Comparison of ENCODE assay signal across 13 cellular contexts in genomic region chr7:116139007-116139406, GRCh38.
DNase-seq lines count a peak whose midpoint lies in the region; ATAC-seq, FAIRE-seq and TF ChIP-seq lines count a peak whose summit lies in the region.
"Had no signal": no experiment of that assay in that cellular context is flagged by ENCODE, and none has a peak within 500 bp of the region (broad histone marks: within the 10 kb centered on the region; RNA-seq: fewer than 3 reads in every experiment).

No MANE protein-coding gene starts in this region.

- H3K4me1 ChIP-seq in Loucy (ENCODE audit: insufficient read depth, low read length, poor library complexity, severe bottlenecking) (peaks cover 24% of the 10 kb centered on the region), keratinocyte (ENCODE audit: control insufficient read depth, extremely low read depth, insufficient read depth, low read length) (peaks cover 16% of the 10 kb centered on the region)
- no peaks in the 10 kb centered on the region for H3K4me1 ChIP-seq in CD8-positive, alpha-beta memory T cell (ENCODE audit: insufficient read depth, low read length)
- H3K4me1 ChIP-seq: body of pancreas had no signal

- no peaks in the 10 kb centered on the region for H3K9me1 ChIP-seq in keratinocyte (ENCODE audit: control insufficient read depth, extremely low read depth, insufficient read depth, low read length)

- H3K79me2 ChIP-seq in Loucy (ENCODE audit: insufficient read depth, low read length) (no peaks in the 10 kb centered on the region), keratinocyte (ENCODE audit: control insufficient read depth, insufficient read depth, low read length) (no peaks in the 10 kb centered on the region)

- no peaks in the 10 kb centered on the region for H3K9me3 ChIP-seq in Loucy (ENCODE audit: insufficient read depth, low read depth, low read length)
- no peaks in the 10 kb centered on the region for H3K9me3 ChIP-seq in keratinocyte (ENCODE audit: control insufficient read depth, low read depth, low read length)
- no peaks in the 10 kb centered on the region for H3K9me3 ChIP-seq in CD8-positive, alpha-beta memory T cell (ENCODE audit: low read length)
- H3K9me3 ChIP-seq: body of pancreas had no signal

- POLR2A ChIA-PET in CD8-positive, alpha-beta memory T cell (lab: Charles Lee) = no interaction called here

- DNase-seq in cardiac fibroblast (ENCODE audit: low read depth in 2 of 2) (peak; percentile 17 to 48), keratinocyte (ENCODE audit: low read depth, low spot score) (no peak), dermis blood vessel endothelial cell (no peak), NCI-H524 (lab: John Stamatoyannopoulos, UW) (no peak)
- DNase-seq in activated T-cell treated with anti-CD3 and anti-CD28 coated beads, Interleukin-2, amount 50 U/mL, for 72 hours = no peak
- no peak for DNase-seq in CD8-positive, alpha-beta memory T cell
- DNase-seq: body of pancreas; NCI-H1105 treated with DMSO at 0.1 percent for 48 hours; NK-92 treated with Interleukin-12 subunit alpha and Interleukin-12 subunit beta, amount 100 ng/mL, for 24 hours had no signal

- no peaks in the 10 kb centered on the region for H3F3A ChIP-seq in Loucy (ENCODE audit: low read depth)

- peak; percentile 87 for FAIRE-seq in keratinocyte (lab: Jason Lieb, UNC)

- no peak overlapping the region for H3K4me3 Mint-ChIP-seq in stimulated activated memory B cell treated with anti-CD40 and anti-IgM and Interleukin-4, amounts not matched to agents 10 μg/mL and 1 μg/mL and 100 μg/mL, for 72 hours
- no peak overlapping the region for H3K4me3 Mint-ChIP-seq in activated T-cell treated with anti-CD3 and anti-CD28 coated beads, Interleukin-2, amount 50 U/mL, for 72 hours
- H3K4me3 Mint-ChIP-seq in CD8-positive, alpha-beta memory T cell = no peak overlapping the region
- H3K4me3 Mint-ChIP-seq: stimulated activated naive CD8-positive, alpha-beta T cell treated with anti-CD3 and anti-CD28 coated beads, Interleukin-15, Interleukin-2, amounts not matched to agents 100 ng/mL and 50 ng/mL, for 24 hours; T-helper 2 cell treated with Interferon-gamma antibody and Interleukin-4, amounts not matched to agents 5 μg/mL and 100 μg/mL, for 36 hours had no signal

- no peak for TF ChIP-seq CTCF in Loucy (conservative IDR thresholded peaks at IDR 0.05; ENCODE audit: low read length)
- TF ChIP-seq CTCF in cardiac fibroblast (IDR thresholded peaks at IDR 0.05; ENCODE audit: low read depth, low read length) = no peak
- no peak for TF ChIP-seq CTCF in keratinocyte (optimal IDR thresholded peaks at IDR 0.05 in 1 of 3, IDR thresholded peaks at IDR 0.05 in 1 of 3, conservative IDR thresholded peaks at IDR 0.05 in 1 of 3; ENCODE audit: extremely low read depth in 1 of 3, insufficient read depth in 2 of 3, low read length in 3 of 3)

- H3K27me3 ChIP-seq in Loucy (ENCODE audit: insufficient read depth, low read length, poor library complexity, severe bottlenecking) (no peaks in the 10 kb centered on the region), keratinocyte (ENCODE audit: control insufficient read depth, extremely low read depth, insufficient read depth, low read length) (no peaks in the 10 kb centered on the region)
- H3K27me3 ChIP-seq in CD8-positive, alpha-beta memory T cell (ENCODE audit: insufficient read depth, low read length, poor library complexity, severe bottlenecking) = no peaks in the 10 kb centered on the region
- H3K27me3 ChIP-seq: body of pancreas had no signal

- no peaks in the 10 kb centered on the region for H3K27me3 Mint-ChIP-seq in stimulated activated memory B cell treated with anti-CD40 and anti-IgM and Interleukin-4, amounts not matched to agents 10 μg/mL and 1 μg/mL and 100 μg/mL, for 72 hours
- no peaks in the 10 kb centered on the region for H3K27me3 Mint-ChIP-seq in activated T-cell treated with anti-CD3 and anti-CD28 coated beads, Interleukin-2, amount 50 U/mL, for 72 hours (ENCODE audit: low read depth)
- peaks cover 0 to 4% of the 10 kb centered on the region in 2 donors for H3K27me3 Mint-ChIP-seq in CD8-positive, alpha-beta memory T cell
- H3K27me3 Mint-ChIP-seq: stimulated activated naive CD8-positive, alpha-beta T cell treated with anti-CD3 and anti-CD28 coated beads, Interleukin-15, Interleukin-2, amounts not matched to agents 100 ng/mL and 50 ng/mL, for 24 hours had no signal

- H3K4me3 ChIP-seq in Loucy (ENCODE audit: low read length, poor library complexity, severe bottlenecking) = no peak overlapping the region
- no peak overlapping the region for H3K4me3 ChIP-seq in cardiac fibroblast (replicated peaks in 1 of 2; ENCODE audit: low read depth in 2 of 2, low read length in 2 of 2)
- no peak overlapping the region for H3K4me3 ChIP-seq in keratinocyte (ENCODE audit: control insufficient read depth in 2 of 3, extremely low read depth in 1 of 3, insufficient read depth in 2 of 3, low read depth in 1 of 3, low read length in 3 of 3)
- no peak overlapping the region for H3K4me3 ChIP-seq in CD8-positive, alpha-beta memory T cell (ENCODE audit: low read length)
- H3K4me3 ChIP-seq: body of pancreas had no signal

- peak overlapping the region; percentile 10 for H3K27ac Mint-ChIP-seq in stimulated activated memory B cell treated with anti-CD40 and anti-IgM and Interleukin-4, amounts not matched to agents 10 μg/mL and 1 μg/mL and 100 μg/mL, for 72 hours
- no peak overlapping the region for H3K27ac Mint-ChIP-seq in activated T-cell treated with anti-CD3 and anti-CD28 coated beads, Interleukin-2, amount 50 U/mL, for 72 hours
- no peak overlapping the region for H3K27ac Mint-ChIP-seq in CD8-positive, alpha-beta memory T cell
- H3K27ac Mint-ChIP-seq: stimulated activated naive CD8-positive, alpha-beta T cell treated with anti-CD3 and anti-CD28 coated beads, Interleukin-15, Interleukin-2, amounts not matched to agents 100 ng/mL and 50 ng/mL, for 24 hours; T-helper 2 cell treated with Interferon-gamma antibody and Interleukin-4, amounts not matched to agents 5 μg/mL and 100 μg/mL, for 36 hours had no signal

- no peak overlapping the region for H3K4me2 ChIP-seq in Loucy (ENCODE audit: low read depth, low read length, poor library complexity, severe bottlenecking)
- peak overlapping the region; percentile 33 for H3K4me2 ChIP-seq in keratinocyte (ENCODE audit: control insufficient read depth, extremely low read depth, insufficient read depth, low read depth, low read length)

- H3K36me3 ChIP-seq in Loucy (ENCODE audit: insufficient read depth, low read length) = no peaks in the 10 kb centered on the region
- no peaks in the 10 kb centered on the region for H3K36me3 ChIP-seq in keratinocyte (ENCODE audit: control insufficient read depth in 2 of 2, extremely low read depth in 1 of 2, insufficient read depth in 2 of 2, low read length in 2 of 2)
- no peaks in the 10 kb centered on the region for H3K36me3 ChIP-seq in CD8-positive, alpha-beta memory T cell (ENCODE audit: insufficient read depth, low read length)

- CTCF ChIA-PET in CD8-positive, alpha-beta memory T cell (lab: Charles Lee) = interaction anchor here (0.6 to 1.6 kb wide), 5 partner anchors 11 to 717 kb away, joined by 3 to 5 read pairs (median 3); no protein-coding TSS in a partner anchor

- H3K9ac ChIP-seq in Loucy (ENCODE audit: low read depth, low read length, poor library complexity, severe bottlenecking) = peak overlapping the region; percentile 17
- no peak overlapping the region for H3K9ac ChIP-seq in keratinocyte (ENCODE audit: control insufficient read depth, extremely low read depth, insufficient read depth, low read length)

- no peak for ATAC-seq in stimulated activated memory B cell treated with anti-CD40 and anti-IgM and Interleukin-4, amounts not matched to agents 10 μg/mL and 1 μg/mL and 100 μg/mL, for 72 hours
- ATAC-seq in activated T-cell treated with anti-CD3 and anti-CD28 coated beads, Interleukin-2, amount 50 U/mL, for 72 hours (replicated peaks in 1 of 2) = no peak
- ATAC-seq: body of pancreas had no signal

- H3K4me1 Mint-ChIP-seq in stimulated activated memory B cell treated with anti-CD40 and anti-IgM and Interleukin-4, amounts not matched to agents 10 μg/mL and 1 μg/mL and 100 μg/mL, for 72 hours = peaks cover 32% of the 10 kb centered on the region
- no peaks in the 10 kb centered on the region for H3K4me1 Mint-ChIP-seq in activated T-cell treated with anti-CD3 and anti-CD28 coated beads, Interleukin-2, amount 50 U/mL, for 72 hours (ENCODE audit: low read depth)
- H3K4me1 Mint-ChIP-seq in CD8-positive, alpha-beta memory T cell = peaks cover 7 to 12% (median 9%) of the 10 kb centered on the region in 3 donors

- H3K9me3 Mint-ChIP-seq in stimulated activated memory B cell treated with anti-CD40 and anti-IgM and Interleukin-4, amounts not matched to agents 10 μg/mL and 1 μg/mL and 100 μg/mL, for 72 hours = no peaks in the 10 kb centered on the region
- no peaks in the 10 kb centered on the region for H3K9me3 Mint-ChIP-seq in activated T-cell treated with anti-CD3 and anti-CD28 coated beads, Interleukin-2, amount 50 U/mL, for 72 hours
- H3K9me3 Mint-ChIP-seq in CD8-positive, alpha-beta memory T cell = no peaks in the 10 kb centered on the region
- H3K9me3 Mint-ChIP-seq: stimulated activated naive CD8-positive, alpha-beta T cell treated with anti-CD3 and anti-CD28 coated beads, Interleukin-15, Interleukin-2, amounts not matched to agents 100 ng/mL and 50 ng/mL, for 24 hours had no signal

- H2AFZ ChIP-seq in Loucy (ENCODE audit: low read length) (peak overlapping the region; percentile 82), keratinocyte (ENCODE audit: control insufficient read depth, low read length) (peak overlapping the region; percentile 71)

- H4K20me1 ChIP-seq in Loucy (ENCODE audit: insufficient read depth, low read length, poor library complexity, severe bottlenecking) (no peaks in the 10 kb centered on the region), keratinocyte (ENCODE audit: control insufficient read depth, extremely low read depth, insufficient read depth, low read length) (no peaks in the 10 kb centered on the region)

- no peaks in the 10 kb centered on the region for H3K36me3 Mint-ChIP-seq in stimulated activated memory B cell treated with anti-CD40 and anti-IgM and Interleukin-4, amounts not matched to agents 10 μg/mL and 1 μg/mL and 100 μg/mL, for 72 hours
- H3K36me3 Mint-ChIP-seq in activated T-cell treated with anti-CD3 and anti-CD28 coated beads, Interleukin-2, amount 50 U/mL, for 72 hours (ENCODE audit: insufficient read depth in 2 of 2) = no peaks in the 10 kb centered on the region
- no peaks in the 10 kb centered on the region for H3K36me3 Mint-ChIP-seq in CD8-positive, alpha-beta memory T cell

- no peaks in the 10 kb centered on the region for H3K9me2 ChIP-seq in Loucy (replicated peaks; ENCODE audit: low read depth, low read length)

- dilution Hi-C loops in keratinocyte (cut with MboI; ENCODE audit: extremely low pct_ligation_motif_present, low sequenced_read_pairs) = no loop called here

- peak overlapping the region; percentile 25 for H3K27ac ChIP-seq in keratinocyte (ENCODE audit: control insufficient read depth, insufficient read depth, low read length)
- no peak overlapping the region for H3K27ac ChIP-seq in CD8-positive, alpha-beta memory T cell (ENCODE audit: low read depth, low read length)
- H3K27ac ChIP-seq: body of pancreas had no signal

Comparison
In these comparisons a context has a peak if more than half of its experiments do, and no peak if none do; other contexts are left out.
1. DNase-seq: peak in cardiac fibroblast (2 of 2); none in keratinocyte (single experiment), activated T-cell treated with anti-CD3 and anti-CD28 coated beads, Interleukin-2, amount 50 U/mL, for 72 hours (0 of 2), CD8-positive, alpha-beta memory T cell (0 of 5), dermis blood vessel endothelial cell (single experiment) and NCI-H524 (0 of 2).